4 cellular contexts compared by ENCODE assay signal in genomic region chr2:71725836-71726235, GRCh38.
"Had no signal": no experiment of that assay in that cellular context is flagged by ENCODE, and none has a peak within 500 bp of the region (broad histone marks: within the 10 kb centered on the region; RNA-seq: fewer than 3 reads in every experiment).

No MANE protein-coding gene starts in this region.

- DNase-seq: H9, HCEC 1CT, IMR-90 had no signal

- ATAC-seq: GM23338 had no signal

- H3K4me3 ChIP-seq: GM23338 had no signal
